Comparison of ENCODE assay signal across 1 cellular context in the genomic region with DNA sequence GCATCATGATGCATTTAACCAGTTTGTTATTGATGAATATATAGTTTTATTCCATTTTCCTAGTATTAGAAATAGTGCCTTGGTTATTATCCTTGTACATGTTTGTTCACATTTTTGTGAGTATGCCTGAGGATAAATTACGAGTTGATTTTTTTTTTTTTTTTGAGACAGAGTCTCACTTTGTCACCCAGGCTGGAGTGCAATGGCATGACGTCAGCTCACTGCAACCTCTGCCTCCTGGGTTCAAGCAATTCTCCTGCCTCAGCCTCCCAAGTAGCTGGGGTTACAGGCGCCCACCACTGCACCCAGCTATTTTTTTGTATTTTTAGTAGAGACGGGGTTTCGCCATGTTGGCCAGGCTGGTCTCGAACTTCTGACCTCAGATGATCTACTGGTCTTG. TPM values are rescaled to one million over a fixed set of nuclear protein-coding genes. Genes with fewer than 3 reads are reported as not detected.
"Had no signal": no experiment of that assay in that cellular context is flagged by ENCODE, and none has a peak within 500 bp of the region (broad histone marks: within the 10 kb centered on the region; RNA-seq: fewer than 3 reads in every experiment).

No MANE protein-coding gene starts in this region.

RNA-seq across cellular contexts. Expression of a gene that starts 4.7 kb away (rescaled TPM):
- total RNA-seq: H7 had no signal
